In the genomic region with DNA sequence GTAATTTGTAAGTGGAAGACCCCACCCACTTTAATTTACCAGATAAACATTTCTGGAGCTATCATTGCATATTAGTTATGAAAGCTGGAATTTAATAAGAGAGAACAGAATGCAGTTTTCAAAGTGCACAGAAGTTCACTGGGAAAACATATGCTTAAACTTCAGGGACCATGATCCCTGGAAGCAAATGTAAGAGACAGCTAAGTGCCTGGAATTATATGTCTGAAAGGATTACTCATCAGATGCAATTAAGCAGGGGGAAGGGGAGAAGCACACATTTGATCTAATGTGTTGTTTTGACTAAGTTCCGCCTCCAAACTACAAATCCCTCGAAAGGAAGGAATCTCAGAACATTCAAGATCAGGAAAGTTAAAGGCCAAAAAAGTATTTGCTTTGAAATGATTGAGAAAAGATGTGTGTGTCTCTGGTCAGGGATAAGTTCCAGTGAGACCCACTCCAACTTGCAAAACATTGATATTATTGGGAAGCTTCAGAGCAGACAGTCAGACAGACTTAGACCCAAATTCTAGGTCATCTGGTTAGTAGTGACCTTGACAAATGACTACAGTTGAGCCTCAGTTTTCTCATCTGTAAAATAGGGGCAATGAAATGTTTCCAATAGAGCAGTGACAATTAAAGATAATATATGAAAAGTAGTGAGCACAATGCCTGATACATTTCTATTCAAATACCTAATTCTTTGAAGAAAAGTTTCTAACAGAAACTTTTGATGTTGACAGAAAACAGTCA, we compare ENCODE assay signal across 10 cellular contexts.
A peak's percentile ranks its signal among the peaks of the same experiment; 100 is the strongest.
DNase-seq lines count a peak whose midpoint lies in the region; ATAC-seq and TF ChIP-seq lines count a peak whose summit lies in the region.
"Had no signal": no experiment of that assay in that cellular context is flagged by ENCODE, and none has a peak within 500 bp of the region (broad histone marks: within the 10 kb centered on the region; RNA-seq: fewer than 3 reads in every experiment).

No MANE protein-coding gene starts in this region.

- no peaks in the 10 kb centered on the region for H3K4me1 Mint-ChIP-seq in activated CD8-positive, alpha-beta memory T cell treated with anti-CD3 and anti-CD28 coated beads, Interleukin-2, amount 10 ng/mL, durations not matched to agents 7 days and 5 days

- H3K27me3 ChIP-seq in adipocyte (replicated peaks; ENCODE audit: control insufficient read depth, insufficient read depth, low read length) (no peaks in the 10 kb centered on the region), kidney epithelial cell (ENCODE audit: control insufficient read depth, insufficient read depth, low read length) (no peaks in the 10 kb centered on the region), testis (no peaks in the 10 kb centered on the region)

- CTCF ChIA-PET in activated CD8-positive, alpha-beta memory T cell treated with anti-CD3 and anti-CD28 coated beads, Interleukin-2, amount 10 ng/mL, durations not matched to agents 7 days and 5 days (lab: Charles Lee): no interaction called here

- DNase-seq in NCI-H1417 (lab: John Stamatoyannopoulos, UW): peak in 2 of 3 experiments; percentile 12 to 51
- no peak for DNase-seq in NCI-H1417 treated with DMSO at 0.1 percent for 48 hours (lab: John Stamatoyannopoulos, UW)
- peak; percentile 59 for DNase-seq in adipocyte (ENCODE audit: low read depth)
- peak; percentile 57 for DNase-seq in kidney epithelial cell (ENCODE audit: low read depth)
- DNase-seq in testis: no peak
- no peak for DNase-seq in HuH-7 (ENCODE audit: low spot score)
- no peak for DNase-seq in activated CD8-positive, alpha-beta memory T cell treated with anti-CD3 and anti-CD28 coated beads, Interleukin-2, amount 10 ng/mL, durations not matched to agents 7 days and 5 days
- DNase-seq: NCI-H1092, T-helper 9 cell had no signal

- H3K9ac ChIP-seq in adipocyte (ENCODE audit: low read length): peak overlapping the region; percentile 74

- H3K27ac Mint-ChIP-seq in activated CD8-positive, alpha-beta memory T cell treated with anti-CD3 and anti-CD28 coated beads, Interleukin-2, amount 10 ng/mL, durations not matched to agents 7 days and 5 days: no peak overlapping the region

- H3K36me3 ChIP-seq in adipocyte (ENCODE audit: control insufficient read depth, insufficient read depth, low read length, severe bottlenecking) (no peaks in the 10 kb centered on the region), kidney epithelial cell (ENCODE audit: control insufficient read depth, insufficient read depth, low read length) (no peaks in the 10 kb centered on the region), testis (ENCODE audit: low read depth, missing control alignments) (no peaks in the 10 kb centered on the region)

- H3K27me3 Mint-ChIP-seq in activated CD8-positive, alpha-beta memory T cell treated with anti-CD3 and anti-CD28 coated beads, Interleukin-2, amount 10 ng/mL, durations not matched to agents 7 days and 5 days: peaks cover 3% of the 10 kb centered on the region

- H3K4me3 ChIP-seq in adipocyte (ENCODE audit: low read length): no peak overlapping the region
- no peak overlapping the region for H3K4me3 ChIP-seq in kidney epithelial cell (ENCODE audit: low read depth, low read length)
- H3K4me3 ChIP-seq in testis: no peak overlapping the region

- peaks cover 1% of the 10 kb centered on the region for H3K36me3 Mint-ChIP-seq in activated CD8-positive, alpha-beta memory T cell treated with anti-CD3 and anti-CD28 coated beads, Interleukin-2, amount 10 ng/mL, durations not matched to agents 7 days and 5 days

- intact Hi-C loops in testis (cut with DNase I; ENCODE audit: low total_unique reads): no loop called here

- ATAC-seq in GM18505 (IDR thresholded peaks at IDR 0.05; ENCODE audit: unreplicated experiment): no peak
- ATAC-seq in activated CD8-positive, alpha-beta memory T cell treated with anti-CD3 and anti-CD28 coated beads, Interleukin-2, amount 10 ng/mL, durations not matched to agents 7 days and 5 days: no peak

- WGBS in testis, 2 donors: 62 to 74% methylated on average over 2 of the region's 2 CpGs

- no peak for TF ChIP-seq CTCF in kidney epithelial cell (IDR thresholded peaks at IDR 0.05; ENCODE audit: insufficient read depth, low read length, poor library complexity, severe bottlenecking)
- TF ChIP-seq CTCF in testis (IDR thresholded peaks at IDR 0.05): no peak

- no peaks in the 10 kb centered on the region for H3K9me3 ChIP-seq in adipocyte (ENCODE audit: control insufficient read depth, low read length)
- H3K9me3 ChIP-seq in testis: no peaks in the 10 kb centered on the region

- no peak for TF ChIP-seq POLR2A in testis (IDR thresholded peaks at IDR 0.05)
- no peak for TF ChIP-seq POLR2A in GM18505 (IDR thresholded peaks at IDR 0.05; ENCODE audit: borderline replicate concordance, extremely low read depth, insufficient read depth, insufficient read length)

- peak overlapping the region; percentile 16 to 61 for H3K27ac ChIP-seq in testis

- peaks cover 2% of the 10 kb centered on the region for H3K9me3 Mint-ChIP-seq in activated CD8-positive, alpha-beta memory T cell treated with anti-CD3 and anti-CD28 coated beads, Interleukin-2, amount 10 ng/mL, durations not matched to agents 7 days and 5 days (ENCODE audit: low read depth)

- H3K4me3 Mint-ChIP-seq in activated CD8-positive, alpha-beta memory T cell treated with anti-CD3 and anti-CD28 coated beads, Interleukin-2, amount 10 ng/mL, durations not matched to agents 7 days and 5 days: no peak overlapping the region

- H3K4me1 ChIP-seq in adipocyte (ENCODE audit: control insufficient read depth, insufficient read depth, low read length) (peaks cover 27% of the 10 kb centered on the region), testis (peaks cover 15% of the 10 kb centered on the region)

Comparison
In these comparisons a context has a peak if more than half of its experiments do, and no peak if none do; other contexts are left out.
1. DNase-seq: peak in NCI-H1417 (2 of 3), adipocyte (single experiment) and kidney epithelial cell (single experiment); none in NCI-H1417 treated with DMSO at 0.1 percent for 48 hours (single experiment), testis (single experiment), HuH-7 (single experiment) and activated CD8-positive, alpha-beta memory T cell treated with anti-CD3 and anti-CD28 coated beads, Interleukin-2, amount 10 ng/mL, durations not matched to agents 7 days and 5 days (single experiment).